In genomic region chr22:33299245-33299956, GRCh38 we compare ENCODE assay signal across 11 cellular contexts.
A peak's percentile ranks its signal among the peaks of the same experiment; 100 is the strongest.
DNase-seq lines count a peak whose midpoint lies in the region; ATAC-seq and TF ChIP-seq lines count a peak whose summit lies in the region.
"Had no signal": no experiment of that assay in that cellular context is flagged by ENCODE, and none has a peak within 500 bp of the region (broad histone marks: within the 10 kb centered on the region; RNA-seq: fewer than 3 reads in every experiment).

No MANE protein-coding gene starts in this region.

- no peak overlapping the region for H3K4me3 Mint-ChIP-seq in chondrocyte (ENCODE audit: unreplicated experiment)

- no peaks in the 10 kb centered on the region for H3K27me3 ChIP-seq in mammary epithelial cell (ENCODE audit: insufficient read depth, low read length)
- H3K27me3 ChIP-seq: heart right ventricle had no signal

- H3K27ac Mint-ChIP-seq in chondrocyte (ENCODE audit: unreplicated experiment), result no peak overlapping the region

- H3K9ac ChIP-seq in mammary epithelial cell (ENCODE audit: insufficient read depth, low read length), result no peak overlapping the region

- no peaks in the 10 kb centered on the region for H3K79me2 ChIP-seq in mammary epithelial cell (ENCODE audit: insufficient read depth, low read length)

- no peak overlapping the region for H2AFZ ChIP-seq in mammary epithelial cell (ENCODE audit: low read depth, low read length)

- DNase-seq in chondrocyte (ENCODE audit: low spot score) (no peak), mammary epithelial cell (no peak), HCEC 1CT (no peak), NCI-H2171 treated with DMSO at 0.1 percent for 48 hours (lab: John Stamatoyannopoulos, UW) (no peak)
- no peak for DNase-seq in activated CD4-positive, alpha-beta T cell treated with anti-CD3 and anti-CD28 coated beads, Interleukin-2, amount 50 U/mL, for 1 hour
- DNase-seq: activated naive CD4-positive, alpha-beta T cell treated with Interleukin-2 at 50 U/mL for 16 hours; NCI-H82 had no signal

- in situ Hi-C loops in mammary epithelial cell (cut with MboI; ENCODE audit: low sequenced_read_pairs in 2 of 2), result no loop called here

- no TSS peak for BruUV-seq in mammary epithelial cell (replicated peaks; lab: Mats Ljungman, UMichigan)

- no peaks in the 10 kb centered on the region for H4K20me1 ChIP-seq in mammary epithelial cell (ENCODE audit: insufficient read depth, low read length)

- no peaks in the 10 kb centered on the region for H3K9me3 ChIP-seq in mammary epithelial cell (replicated peaks; ENCODE audit: insufficient read depth, low read length)
- H3K9me3 ChIP-seq: heart right ventricle had no signal

- intact Hi-C loops in mammary epithelial cell (cut with micrococcal nuclease), result no loop called here

- H3K27me3 Mint-ChIP-seq in chondrocyte (ENCODE audit: low read depth), result no peaks in the 10 kb centered on the region

- dilution Hi-C loops in mammary epithelial cell (cut with HindIII; ENCODE audit: low sequenced_read_pairs), result no loop called here

- H3K4me1 ChIP-seq in mammary epithelial cell (ENCODE audit: insufficient read depth, low read length), result no peaks in the 10 kb centered on the region

- TF ChIP-seq CTCF in GM12873 (IDR thresholded peaks at IDR 0.05; ENCODE audit: insufficient read depth, low read depth, low read length, missing control alignments), result peak; percentile 17
- peak; percentile 33 for TF ChIP-seq CTCF in chondrocyte (IDR thresholded peaks at IDR 0.05)
- no peak for TF ChIP-seq CTCF in mammary epithelial cell (conservative IDR thresholded peaks at IDR 0.05 in 1 of 2, IDR thresholded peaks at IDR 0.05 in 1 of 2; ENCODE audit: extremely low read depth in 1 of 2, insufficient read depth in 1 of 2, low read depth in 1 of 2, low read length in 2 of 2)

- WGBS in mammary epithelial cell (ENCODE audit: low coverage, missing lambda C conversion rate), result 86% methylated on average over 6 of the region's 7 CpGs

- no peak overlapping the region for H3K4me3 ChIP-seq in mammary epithelial cell (replicated peaks in 1 of 3; ENCODE audit: insufficient read depth in 1 of 3, low read depth in 2 of 3, low read length in 3 of 3)
- H3K4me3 ChIP-seq: heart right ventricle had no signal

- peaks cover 4% of the 10 kb centered on the region for H3K4me1 Mint-ChIP-seq in chondrocyte (ENCODE audit: low read depth)

- ATAC-seq in GM21360 (IDR thresholded peaks at IDR 0.05; ENCODE audit: unreplicated experiment) (peak; percentile 87), HG03354 (IDR thresholded peaks at IDR 0.05; ENCODE audit: poor library complexity, severe bottlenecking, unreplicated experiment) (peak; percentile 93)

- H3K27ac ChIP-seq in mammary epithelial cell (ENCODE audit: insufficient read depth, low read depth, low read length), result no peak overlapping the region

- CTCF ChIA-PET in mammary epithelial cell (lab: Charles Lee; ENCODE audit: low non-redundant PET), result interaction anchor here (0.6 kb wide), 1 partner anchor 281 kb away, joined by 3 read pairs; no protein-coding TSS in a partner anchor

- no peak overlapping the region for H3K4me2 ChIP-seq in mammary epithelial cell (ENCODE audit: insufficient read depth, low read depth, low read length)

- H3K36me3 ChIP-seq in mammary epithelial cell (ENCODE audit: insufficient read depth, low read length), result no peaks in the 10 kb centered on the region

- H3K36me3 Mint-ChIP-seq in chondrocyte (ENCODE audit: low read depth), result peaks cover 2% of the 10 kb centered on the region

- H3K9me3 Mint-ChIP-seq in chondrocyte (ENCODE audit: low read depth), result no peaks in the 10 kb centered on the region

Comparison
In these comparisons a context has a peak if more than half of its experiments do, and no peak if none do; other contexts are left out.
1. CTCF ChIP-seq: peak in GM12873 (single experiment) and chondrocyte (single experiment); none in mammary epithelial cell (0 of 2).